36 cellular contexts compared by ENCODE assay signal in the genomic region with DNA sequence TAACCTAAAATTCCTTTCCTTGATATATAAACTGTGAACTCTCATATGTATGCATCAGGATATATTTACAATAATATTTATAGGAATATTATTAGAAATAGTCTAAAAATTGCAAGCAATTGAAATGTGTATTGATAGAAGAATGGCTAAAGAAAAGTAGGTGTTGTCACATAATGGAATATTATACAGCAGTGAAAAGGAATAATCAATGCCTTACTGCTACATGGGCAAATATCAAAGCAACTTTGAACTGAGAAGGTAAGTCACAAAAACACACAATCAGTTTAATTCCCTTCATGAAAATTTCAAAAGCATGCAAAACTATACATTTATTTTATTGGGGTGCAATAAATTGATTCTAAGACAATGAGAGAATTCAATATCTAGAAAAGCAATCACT. TPM values are rescaled to one million over a fixed set of nuclear protein-coding genes. Genes with fewer than 3 reads are reported as not detected.
A peak's percentile ranks its signal among the peaks of the same experiment; 100 is the strongest.
DNase-seq lines count a peak whose midpoint lies in the region; ATAC-seq, FAIRE-seq and TF ChIP-seq lines count a peak whose summit lies in the region.
"Had no signal": no experiment of that assay in that cellular context is flagged by ENCODE, and none has a peak within 500 bp of the region (broad histone marks: within the 10 kb centered on the region; RNA-seq: fewer than 3 reads in every experiment).

No MANE protein-coding gene starts in this region.

- DNase-seq in K562 (ENCODE audit: extremely low read depth in 1 of 4, low spot score in 3 of 4) = no peak
- DNase-seq in H1 (ENCODE audit: low read depth in 1 of 2, low spot score in 2 of 2) = no peak
- no peak for DNase-seq in endodermal cell
- no peak for DNase-seq in activated CD4-positive, alpha-beta memory T cell treated with anti-CD3 and anti-CD28 coated beads for 36 hours
- no peak for DNase-seq in inferior parietal cortex (ENCODE audit: extremely low spot score)
- DNase-seq: 8988T; ACHN; AML-193; BE2C; C1 segment of cervical spinal cord; Caco-2; Calu3; CD4-positive, alpha-beta memory T cell; CD4-positive, alpha-beta T cell; CD4-positive, CD25-positive, alpha-beta regulatory T cell; CD8-positive, alpha-beta memory T cell; CD8-positive, alpha-beta T cell; COR-L47; DMS 273 treated with DMSO at 0.1 percent for 48 hours; DMS153; DMS53; DMS79; DMS79 treated with DMSO at 0.1 percent for 48 hours; DND-41; EL had no signal

- H3K9me3 Mint-ChIP-seq in endodermal cell = peaks cover 55% of the 10 kb centered on the region
- peaks cover 34% of the 10 kb centered on the region for H3K9me3 Mint-ChIP-seq in activated CD4-positive, alpha-beta memory T cell treated with anti-CD3 and anti-CD28 coated beads for 36 hours

- H3K56ac ChIP-seq in H1 (replicated peaks; ENCODE audit: insufficient read length, low read depth, low read length) = no peak overlapping the region

- H3K14ac ChIP-seq in H1 (ENCODE audit: insufficient read length) = no peak overlapping the region

- no TSS peak for BruUV-seq in K562 (replicated peaks; lab: Mats Ljungman, UMichigan)

- H3K9ac ChIP-seq in K562 (ENCODE audit: insufficient read depth in 1 of 2, low read depth in 2 of 2, low read length in 2 of 2) = no peak overlapping the region
- no peak overlapping the region for H3K9ac ChIP-seq in H1 (replicated peaks in 1 of 4; ENCODE audit: extremely low read depth in 1 of 4, low read depth in 3 of 4, low read length in 3 of 4)
- no peak overlapping the region for H3K9ac ChIP-seq in endodermal cell (ENCODE audit: extremely low read depth, low read length, poor library complexity, severe bottlenecking)
- H3K9ac ChIP-seq: BLaER1; BLaER1 treated with 17β-estradiol and CSF1 and Interleukin-3, amounts not matched to agents 10 nM and 100 nM had no signal

- H3K4me2 ChIP-seq in K562 (ENCODE audit: insufficient read depth, low read length) = no peak overlapping the region
- no peak overlapping the region for H3K4me2 ChIP-seq in H1 (ENCODE audit: insufficient read depth in 1 of 2, low read depth in 2 of 2, low read length in 2 of 2)
- H3K4me2 ChIP-seq: A549; BLaER1; BLaER1 treated with 17β-estradiol and CSF1 and Interleukin-3, amounts not matched to agents 10 nM and 100 nM had no signal

- TF ChIP-seq CTCF in HEK293 (tag by site-specific recombination; IDR thresholded peaks at IDR 0.05) = no peak
- no peak for TF ChIP-seq CTCF in K562 (IDR thresholded peaks at IDR 0.05 in 2 of 3, conservative IDR thresholded peaks at IDR 0.05 in 1 of 3; ENCODE audit: insufficient read depth in 2 of 3, low read depth in 1 of 3, low read length in 3 of 3)
- no peak for TF ChIP-seq CTCF in H1 (IDR thresholded peaks at IDR 0.05; ENCODE audit: control extremely low read depth in 1 of 3, insufficient read depth in 1 of 3, low read depth in 1 of 3, low read length in 3 of 3)
- no peak for TF ChIP-seq CTCF in endodermal cell (conservative IDR thresholded peaks at IDR 0.05)

- H3K23ac ChIP-seq in H1 (ENCODE audit: insufficient read length) = no peak overlapping the region

- POLR2A ChIA-PET in HEK293 (lab: Yijun Ruan, JAX) (no interaction called here), K562 (lab: Yijun Ruan, JAX) (no interaction called here), H1 (lab: Charles Lee; ENCODE audit: partially characterized antibody) (interaction anchor here (1.6 kb wide), 1 partner anchor 50 kb away, joined by 4 read pairs; no protein-coding TSS in a partner anchor)
- POLR2A ChIA-PET in activated CD4-positive, alpha-beta memory T cell treated with anti-CD3 and anti-CD28 coated beads for 36 hours (lab: Charles Lee) = no interaction called here

- no peaks in the 10 kb centered on the region for H3K23me2 ChIP-seq in H1 (ENCODE audit: low read depth, low read length)

- no peak overlapping the region for H3K27ac Mint-ChIP-seq in endodermal cell
- no peak overlapping the region for H3K27ac Mint-ChIP-seq in activated CD4-positive, alpha-beta memory T cell treated with anti-CD3 and anti-CD28 coated beads for 36 hours
- H3K27ac Mint-ChIP-seq: B cell; CD14-positive monocyte; CD4-positive, alpha-beta T cell; CD4-positive, CD25-positive, alpha-beta regulatory T cell; CD8-positive, alpha-beta memory T cell; CD8-positive, alpha-beta T cell had no signal

- H2AFZ ChIP-seq in K562 (ENCODE audit: low read depth, low read length) (no peak overlapping the region), H1 (ENCODE audit: low read length) (no peak overlapping the region)

- no peaks in the 10 kb centered on the region for H3K79me1 ChIP-seq in H1 (ENCODE audit: low read depth, low read length)

- no peaks in the 10 kb centered on the region for H4K20me1 ChIP-seq in K562 (replicated peaks; ENCODE audit: control insufficient read depth, insufficient read depth, low read length)
- no peaks in the 10 kb centered on the region for H4K20me1 ChIP-seq in H1 (replicated peaks in 1 of 2; ENCODE audit: control insufficient read depth in 1 of 2, insufficient read depth in 2 of 2, low read length in 2 of 2)
- H4K20me1 ChIP-seq: BLaER1; BLaER1 treated with 17β-estradiol and CSF1 and Interleukin-3, amounts not matched to agents 10 nM and 100 nM had no signal

- H3K27me3 Mint-ChIP-seq in endodermal cell (ENCODE audit: insufficient read depth) = no peaks in the 10 kb centered on the region
- H3K27me3 Mint-ChIP-seq in activated CD4-positive, alpha-beta memory T cell treated with anti-CD3 and anti-CD28 coated beads for 36 hours = no peaks in the 10 kb centered on the region
- H3K27me3 Mint-ChIP-seq: B cell; CD4-positive, alpha-beta memory T cell; CD4-positive, alpha-beta T cell; CD4-positive, CD25-positive, alpha-beta regulatory T cell; CD8-positive, alpha-beta memory T cell had no signal

- no peak overlapping the region for H2BK20ac ChIP-seq in H1 (ENCODE audit: low read length)

- no peak overlapping the region for H3K27ac ChIP-seq in HEK293 (ENCODE audit: extremely low read depth, low read depth, low read length)
- H3K27ac ChIP-seq in K562 (ENCODE audit: extremely low read depth, low read depth, low read length) = no peak overlapping the region
- no peak overlapping the region for H3K27ac ChIP-seq in H1 (ENCODE audit: low read depth, low read length)
- no peak overlapping the region for H3K27ac ChIP-seq in endodermal cell (ENCODE audit: low read depth, low read length)
- H3K27ac ChIP-seq: 22Rv1; A549; BLaER1; BLaER1 treated with 17β-estradiol and CSF1 and Interleukin-3, amounts not matched to agents 10 nM and 100 nM; C4-2B had no signal

- CTCF ChIA-PET in HEK293 (lab: Yijun Ruan, JAX) (no interaction called here), K562 (lab: Yijun Ruan, JAX; ENCODE audit: low intra/inter-chr PET ratio) (no interaction called here), H1 (lab: Charles Lee; ENCODE audit: partially characterized antibody) (interaction anchor here (1.9 kb wide), 1 partner anchor 16 kb away, joined by 5 read pairs; no protein-coding TSS in a partner anchor)
- CTCF ChIA-PET in activated CD4-positive, alpha-beta memory T cell treated with anti-CD3 and anti-CD28 coated beads for 36 hours (lab: Charles Lee) = no interaction called here

- H3K4ac ChIP-seq in H1 (replicated peaks; ENCODE audit: insufficient read length, low read depth, low read length) = no peak overlapping the region

- no peak overlapping the region for H3K4me3 Mint-ChIP-seq in endodermal cell
- no peak overlapping the region for H3K4me3 Mint-ChIP-seq in activated CD4-positive, alpha-beta memory T cell treated with anti-CD3 and anti-CD28 coated beads for 36 hours
- H3K4me3 Mint-ChIP-seq: B cell; CD14-positive monocyte; CD4-positive, alpha-beta memory T cell; CD4-positive, alpha-beta T cell; CD4-positive, CD25-positive, alpha-beta regulatory T cell; CD8-positive, alpha-beta memory T cell; CD8-positive, alpha-beta T cell had no signal

- TF ChIP-seq RAD21 in K562 (CRISPR knock-in tag; conservative IDR thresholded peaks at IDR 0.05 in 1 of 2, IDR thresholded peaks at IDR 0.05 in 1 of 2) (no peak), H1 (IDR thresholded peaks at IDR 0.05 in 1 of 2, conservative IDR thresholded peaks at IDR 0.05 in 1 of 2; ENCODE audit: low read depth in 2 of 2, low read length in 2 of 2) (no peak)

- no peak overlapping the region for H3K18ac ChIP-seq in H1 (ENCODE audit: extremely low read depth, low read length)

- no peaks in the 10 kb centered on the region for H3K27me3 ChIP-seq in K562 (ENCODE audit: control insufficient read depth in 2 of 2, insufficient read depth in 2 of 2, low read length in 2 of 2)
- H3K27me3 ChIP-seq in H1 (replicated peaks in 1 of 4; ENCODE audit: control insufficient read depth in 3 of 4, extremely low read depth in 1 of 4, insufficient read depth in 3 of 4, low read length in 3 of 4) = no peaks in the 10 kb centered on the region
- no peaks in the 10 kb centered on the region for H3K27me3 ChIP-seq in endodermal cell (ENCODE audit: control insufficient read depth, insufficient read depth, low read length, poor library complexity, severe bottlenecking)
- H3K27me3 ChIP-seq: BLaER1; BLaER1 treated with 17β-estradiol and CSF1 and Interleukin-3, amounts not matched to agents 10 nM and 100 nM had no signal

- ATAC-seq in K562 (no peak), GM18873 (IDR thresholded peaks at IDR 0.05; ENCODE audit: low FRiP score, unreplicated experiment) (no peak), GM19463 (IDR thresholded peaks at IDR 0.05; ENCODE audit: unreplicated experiment) (no peak)
- ATAC-seq: A549; CD8-positive, alpha-beta T cell had no signal

- H3K36me3 ChIP-seq in HEK293 (ENCODE audit: control insufficient read depth in 2 of 2, insufficient read depth in 1 of 2, low read length in 2 of 2) = no peaks in the 10 kb centered on the region
- H3K36me3 ChIP-seq in K562 (ENCODE audit: control insufficient read depth, insufficient read depth, low read length) = no peaks in the 10 kb centered on the region
- H3K36me3 ChIP-seq in H1 (ENCODE audit: control insufficient read depth in 2 of 4, insufficient read depth in 4 of 4, low read length in 3 of 4) = no peaks in the 10 kb centered on the region
- no peaks in the 10 kb centered on the region for H3K36me3 ChIP-seq in endodermal cell (ENCODE audit: control insufficient read depth, insufficient read depth, low read length)
- H3K36me3 ChIP-seq: BE2C, BLaER1 had no signal

- no peak overlapping the region for H2BK15ac ChIP-seq in H1 (ENCODE audit: low read length)

- H4K8ac ChIP-seq in H1 (ENCODE audit: extremely low read depth, insufficient read depth, low read length) = no peak overlapping the region

- H3K79me2 ChIP-seq in K562 (ENCODE audit: control insufficient read depth, insufficient read depth, low read length) (no peaks in the 10 kb centered on the region), H1 (ENCODE audit: control insufficient read depth in 1 of 2, insufficient read depth in 2 of 2, low read length in 2 of 2) (no peaks in the 10 kb centered on the region)

- no peak overlapping the region for H4K5ac ChIP-seq in H1 (ENCODE audit: insufficient read length, low read depth, low read length)

- H4K91ac ChIP-seq in H1 (replicated peaks; ENCODE audit: insufficient read length, low read length) = no peak overlapping the region

- FAIRE-seq in K562 (lab: Jason Lieb, UNC) (no peak), H1 (lab: Jason Lieb, UNC) (no peak)
- FAIRE-seq: A549, D721Med had no signal

- H3K9me3 ChIP-seq in HEK293 (ENCODE audit: control insufficient read depth, insufficient read depth, low read depth, low read length) (no peaks in the 10 kb centered on the region), K562 (replicated peaks; ENCODE audit: control insufficient read depth, insufficient read depth, low read depth, low read length) (no peaks in the 10 kb centered on the region; the same call in 1 of the 2 replicates), H1 (ENCODE audit: insufficient read depth in 2 of 2, low read depth in 1 of 2, low read length in 1 of 2) (peaks cover 6 to 7% of the 10 kb centered on the region in 2 experiments; a peak in 3 of 4 replicates), endodermal cell (ENCODE audit: control insufficient read depth, low read length) (peaks cover 71% of the 10 kb centered on the region)
- H3K9me3 ChIP-seq: BE2C had no signal

- H2BK5ac ChIP-seq in H1 (ENCODE audit: low read depth, low read length) = no peak overlapping the region

- no peak overlapping the region for H2AK5ac ChIP-seq in H1 (ENCODE audit: low read depth, low read length)

- no peaks in the 10 kb centered on the region for H3K4me1 ChIP-seq in HEK293 (ENCODE audit: control insufficient read depth, insufficient read depth, low read length)
- H3K4me1 ChIP-seq in K562 (replicated peaks in 1 of 2; ENCODE audit: control insufficient read depth in 2 of 2, insufficient read depth in 2 of 2, low read length in 2 of 2) = peaks cover 0 to 3% of the 10 kb centered on the region in 2 experiments; a peak in 1 of 5 replicates
- peaks cover 0 to 4% (median 0%) of the 10 kb centered on the region in 4 experiments; a peak in 1 of 7 replicates for H3K4me1 ChIP-seq in H1 (replicated peaks in 1 of 4; ENCODE audit: control insufficient read depth in 3 of 4, insufficient read depth in 4 of 4, low read length in 3 of 4)
- no peaks in the 10 kb centered on the region for H3K4me1 ChIP-seq in endodermal cell (ENCODE audit: control insufficient read depth, insufficient read depth, low read length)
- H3K4me1 ChIP-seq: A549; BE2C; BLaER1; BLaER1 treated with 17β-estradiol and CSF1 and Interleukin-3, amounts not matched to agents 10 nM and 100 nM had no signal

- H3K4me3 ChIP-seq in HEK293 (ENCODE audit: low read depth, low read length) (no peak overlapping the region), K562 (no peak overlapping the region), H1 (ENCODE audit: extremely low read depth in 1 of 4, insufficient read depth in 2 of 4, low read depth in 3 of 4, low read length in 4 of 4) (no peak overlapping the region), endodermal cell (ENCODE audit: low read length) (peak overlapping the region; percentile 61)
- H3K4me3 ChIP-seq: A549; BLaER1; BLaER1 treated with 17β-estradiol and CSF1 and Interleukin-3, amounts not matched to agents 10 nM and 100 nM had no signal

- no peak overlapping the region for H2BK12ac ChIP-seq in H1 (ENCODE audit: low read depth, low read length)

- intact Hi-C loops in K562 (cut with micrococcal nuclease) = no loop called here
- intact Hi-C loops in activated CD4-positive, alpha-beta memory T cell treated with anti-CD3 and anti-CD28 coated beads for 36 hours (cut with micrococcal nuclease) = no loop called here

- in situ Hi-C loops in K562 (cut with MboI) = no loop called here

- H3K4me1 Mint-ChIP-seq in endodermal cell = peaks cover 8% of the 10 kb centered on the region
- no peaks in the 10 kb centered on the region for H3K4me1 Mint-ChIP-seq in activated CD4-positive, alpha-beta memory T cell treated with anti-CD3 and anti-CD28 coated beads for 36 hours (ENCODE audit: low read depth)
- H3K4me1 Mint-ChIP-seq: CD4-positive, alpha-beta memory T cell; CD4-positive, CD25-positive, alpha-beta regulatory T cell; CD8-positive, alpha-beta memory T cell had no signal

- TF ChIP-seq POLR2A in K562 (conservative IDR thresholded peaks at IDR 0.05) = no peak
- TF ChIP-seq POLR2A in H1 (IDR thresholded peaks at IDR 0.05; ENCODE audit: control extremely low read depth in 1 of 2, low read depth in 2 of 2, low read length in 2 of 2) = no peak

- H3K36me3 Mint-ChIP-seq in endodermal cell (ENCODE audit: low read depth) = peaks cover 7% of the 10 kb centered on the region
- H3K36me3 Mint-ChIP-seq in activated CD4-positive, alpha-beta memory T cell treated with anti-CD3 and anti-CD28 coated beads for 36 hours = peaks cover 7% of the 10 kb centered on the region
- H3K36me3 Mint-ChIP-seq: CD14-positive monocyte; CD4-positive, CD25-positive, alpha-beta regulatory T cell had no signal

- H2BK120ac ChIP-seq in H1 (replicated peaks; ENCODE audit: low read depth, low read length) = no peak overlapping the region

- no peaks in the 10 kb centered on the region for H3K9me1 ChIP-seq in K562 (ENCODE audit: control insufficient read depth, insufficient read depth, low read length)

- TF ChIP-seq EP300 in K562 (IDR thresholded peaks at IDR 0.05; ENCODE audit: low read length) (no peak), H1 (IDR thresholded peaks at IDR 0.05; ENCODE audit: borderline replicate concordance in 1 of 2, low read depth in 2 of 2, low read length in 2 of 2) (no peak)

RNA-seq across cellular contexts. Expression of gene CDC14A, which starts 35.7 kb away (rescaled TPM):
- total RNA-seq in K562 (2011; cell fraction: chromatin; rRNA removed; ENCODE audit: low replicate concordance) = 151 and 280 TPM in 2 replicates
- 66.0 and 81.3 TPM in 2 replicates for total RNA-seq in K562 (2011; cell fraction: nucleolus; rRNA removed)
- 113 TPM in 2 replicates for total RNA-seq in K562 (2011; cell fraction: nucleoplasm; rRNA removed)
- 20.7 and 23.6 TPM in 2 replicates for total RNA-seq in K562 (2014; rRNA removed)
- total RNA-seq in K562 (2014; rRNA removed; fragmentation: Illumina TruSeq; extraction: Trizol) = 50.9 and 56.3 TPM in 2 replicates
- 38.7 and 42.7 TPM in 2 replicates for total RNA-seq in K562 (2015; rRNA removed; fragmentation: Illumina TruSeq; extraction: Trizol)
- total RNA-seq in K562 (2021) = 28.4 and 30.9 TPM in 2 replicates
- polyA plus RNA-seq in K562 (2011; rRNA removed) = 32.6 and 45.2 TPM in 2 replicates
- polyA plus RNA-seq in K562 (2011; cell fraction: cytosol; rRNA removed) = 16.2 and 20.7 TPM in 2 replicates
- polyA plus RNA-seq in K562 (2011; cell fraction: nucleus; rRNA removed) = 39.5 and 41.7 TPM in 2 replicates
- 15.2 and 28.1 TPM in 2 replicates for polyA plus RNA-seq in K562 (2012)
- polyA plus RNA-seq in K562 (2014; fragmentation: Illumina TruSeq; extraction: Trizol) = 58.3 and 74.3 TPM in 2 replicates
- polyA plus RNA-seq in K562 (2014; fragmentation: Nextera tagmentation; extraction: Ambion mirVana) = 10 to 100 TPM; 17.0 to 33.4 TPM
- polyA plus RNA-seq in K562 (2014; rRNA removed) = 24.5 and 25.7 TPM in 2 replicates
- polyA minus RNA-seq in K562 (2011; rRNA and poly(A)+ RNA removed) = 87.6 and 93.7 TPM in 2 replicates
- polyA minus RNA-seq in K562 (2011; cell fraction: cytosol; rRNA and poly(A)+ RNA removed) = 21.4 and 28.6 TPM in 2 replicates
- polyA minus RNA-seq in K562 (2011; cell fraction: nucleus; rRNA and poly(A)+ RNA removed) = 96.7 and 136 TPM in 2 replicates
- 8.9 TPM in 2 replicates for total RNA-seq in H1 (2021; fragmentation: NEBNext Ultra II Directional; extraction: Animal tissue kit (Norgen Biotek cat#: 25700))
- 2.6 and 3.2 TPM in 2 replicates for polyA plus RNA-seq in H1 (2011; rRNA removed)
- 4.6 TPM for polyA plus RNA-seq in H1 (2011; cell fraction: cytosol; rRNA removed)
- 7.2 TPM for polyA plus RNA-seq in H1 (2011; cell fraction: nucleus; rRNA removed)
- 3.6 to 5.4 TPM (median 4.7 TPM) in 4 replicates for polyA plus RNA-seq in H1 (2012, experiment 1 of 2)
- 0.51 TPM for polyA plus RNA-seq in H1 (2012, experiment 2 of 2)
- 5.2 TPM for polyA plus RNA-seq in H1 (2013, experiment 1 of 2)
- 5.2 TPM for polyA plus RNA-seq in H1 (2013, experiment 2 of 2)
- 14.5 and 17.1 TPM in 2 replicates for polyA minus RNA-seq in H1 (2011; rRNA and poly(A)+ RNA removed)
- 7.2 TPM for polyA minus RNA-seq in H1 (2011; cell fraction: cytosol; rRNA and poly(A)+ RNA removed)
- polyA minus RNA-seq in H1 (2011; cell fraction: nucleus; rRNA and poly(A)+ RNA removed) = 53.1 TPM
- total RNA-seq in endodermal cell = 10 to 100 TPM; 14.5 to 17.6 TPM
- polyA plus RNA-seq in endodermal cell (2013, experiment 1 of 2) = 9.9 TPM
- 10.4 TPM for polyA plus RNA-seq in endodermal cell (2013, experiment 2 of 2)
- total RNA-seq in activated CD4-positive, alpha-beta memory T cell treated with anti-CD3 and anti-CD28 coated beads for 36 hours = 10 to 100 TPM; 18.9 to 20.2 TPM

RNA-seq across cellular contexts. Expression of gene RTCA, which starts 50.6 kb away (rescaled TPM):
- 46.7 and 59.6 TPM in 2 replicates for total RNA-seq in K562 (2011; cell fraction: chromatin; rRNA removed; ENCODE audit: low replicate concordance)
- 40.4 and 45.0 TPM in 2 replicates for total RNA-seq in K562 (2011; cell fraction: nucleolus; rRNA removed)
- total RNA-seq in K562 (2011; cell fraction: nucleoplasm; rRNA removed) = 42.6 and 56.6 TPM in 2 replicates
- total RNA-seq in K562 (2014; rRNA removed) (45.8 and 47.8 TPM in 2 replicates), K562 (2014; rRNA removed; fragmentation: Illumina TruSeq; extraction: Trizol) (40.6 and 48.1 TPM in 2 replicates), K562 (2015; rRNA removed; fragmentation: Illumina TruSeq; extraction: Trizol) (38.5 and 43.3 TPM in 2 replicates), K562 (2021) (43.2 and 44.3 TPM in 2 replicates), endodermal cell (10 to 100 TPM; 46.0 to 49.8 TPM)
- polyA plus RNA-seq in K562 (2011; rRNA removed) (46.6 and 57.2 TPM in 2 replicates), K562 (2014; fragmentation: Illumina TruSeq; extraction: Trizol) (33.2 and 37.5 TPM in 2 replicates), K562 (2014; fragmentation: Nextera tagmentation; extraction: Ambion mirVana) (10 to 100 TPM; 11.6 to 13.1 TPM), K562 (2014; rRNA removed) (46.3 and 51.4 TPM in 2 replicates), H1 (2011; rRNA removed) (10.7 and 13.8 TPM in 2 replicates)
- polyA plus RNA-seq in K562 (2011; cell fraction: cytosol; rRNA removed) = 15.5 and 28.2 TPM in 2 replicates
- 27.5 and 31.1 TPM in 2 replicates for polyA plus RNA-seq in K562 (2011; cell fraction: nucleus; rRNA removed)
- 43.2 and 65.0 TPM in 2 replicates for polyA plus RNA-seq in K562 (2012)
- polyA minus RNA-seq in K562 (2011; rRNA and poly(A)+ RNA removed) = 46.3 and 59.5 TPM in 2 replicates
- polyA minus RNA-seq in K562 (2011; cell fraction: cytosol; rRNA and poly(A)+ RNA removed) = 18.6 and 19.3 TPM in 2 replicates
- polyA minus RNA-seq in K562 (2011; cell fraction: nucleus; rRNA and poly(A)+ RNA removed) = 37.7 and 58.6 TPM in 2 replicates
- total RNA-seq in H1 (2021; fragmentation: NEBNext Ultra II Directional; extraction: Animal tissue kit (Norgen Biotek cat#: 25700)) = 31.6 and 31.8 TPM in 2 replicates
- polyA plus RNA-seq in H1 (2011; cell fraction: cytosol; rRNA removed) = 18.4 TPM
- polyA plus RNA-seq in H1 (2011; cell fraction: nucleus; rRNA removed) = 18.5 TPM
- polyA plus RNA-seq in H1 (2012, experiment 1 of 2) = 19.4 to 28.4 TPM (median 23.4 TPM) in 4 replicates
- polyA plus RNA-seq in H1 (2012, experiment 2 of 2) = 3.7 TPM
- polyA plus RNA-seq in H1 (2013, experiment 1 of 2) = 21.3 TPM
- 20.9 TPM for polyA plus RNA-seq in H1 (2013, experiment 2 of 2)
- polyA minus RNA-seq in H1 (2011; rRNA and poly(A)+ RNA removed) = 11.0 and 14.6 TPM in 2 replicates
- 7.4 TPM for polyA minus RNA-seq in H1 (2011; cell fraction: cytosol; rRNA and poly(A)+ RNA removed)
- 30.4 TPM for polyA minus RNA-seq in H1 (2011; cell fraction: nucleus; rRNA and poly(A)+ RNA removed)
- 33.8 TPM for polyA plus RNA-seq in endodermal cell (2013, experiment 1 of 2)
- polyA plus RNA-seq in endodermal cell (2013, experiment 2 of 2) = 29.8 TPM
- 10 to 100 TPM; 56.6 to 58.2 TPM for total RNA-seq in activated CD4-positive, alpha-beta memory T cell treated with anti-CD3 and anti-CD28 coated beads for 36 hours

Comparison
In these comparisons a context has a peak if more than half of its experiments do, and no peak if none do; other contexts are left out.
1. Of the 44 proteins assayed by ChIP-seq in both K562 and HEK293: peak only in K562: none; only in HEK293: none; in both: ZNF146; in neither: 43.